ENCODE assay signal across 9 cellular contexts in genomic region chr9:37309136-37309535, GRCh38.
DNase-seq lines count a peak whose midpoint lies in the region; ATAC-seq and TF ChIP-seq lines count a peak whose summit lies in the region.
"Had no signal": no experiment of that assay in that cellular context is flagged by ENCODE, and none has a peak within 500 bp of the region (broad histone marks: within the 10 kb centered on the region; RNA-seq: fewer than 3 reads in every experiment).

No MANE protein-coding gene starts in this region.

- H3K36me3 ChIP-seq in suprapubic skin = peaks cover 15% of the 10 kb centered on the region

- POLR2A ChIA-PET in CD4-positive, alpha-beta T cell (lab: Charles Lee) = no interaction called here

- intact Hi-C loops in CD4-positive, alpha-beta T cell (cut with DNase I, micrococcal nuclease) = loop anchor here (1.0 to 5.0 kb wide), 3 partner anchors 312 to 436 kb away; no protein-coding TSS in a partner anchor

- 87% methylated on average over 3 of the region's 3 CpGs for WGBS in suprapubic skin

- no peaks in the 10 kb centered on the region for H3K9me3 Mint-ChIP-seq in CD4-positive, alpha-beta T cell

- peaks cover 62% of the 10 kb centered on the region for H3K36me3 Mint-ChIP-seq in CD4-positive, alpha-beta T cell (ENCODE audit: low read depth)

- ATAC-seq in CD4-positive, alpha-beta T cell (ENCODE audit: poor library complexity) = no peak
- ATAC-seq in GM21381 (IDR thresholded peaks at IDR 0.05; ENCODE audit: unreplicated experiment) = peak; percentile 48
- ATAC-seq in HG02623 (IDR thresholded peaks at IDR 0.05; ENCODE audit: unreplicated experiment) = no peak

- CTCF ChIA-PET in CD4-positive, alpha-beta T cell (lab: Charles Lee) = interaction anchor here (0.6 to 1.1 kb wide), 2 partner anchors 25 to 436 kb away, joined by 4 read pairs; no protein-coding TSS in a partner anchor

- no peaks in the 10 kb centered on the region for H3K4me1 ChIP-seq in suprapubic skin

- peak in 1 of 10 experiments; percentile 5 for DNase-seq in CD4-positive, alpha-beta T cell
- peak; percentile 13 for DNase-seq in UCSD-AML1 (lab: John Stamatoyannopoulos, UW; ENCODE audit: unreplicated experiment)
- DNase-seq in kidney glomerular epithelial cell (lab: John Stamatoyannopoulos, UW) = peak; percentile 30
- DNase-seq in suprapubic skin (ENCODE audit: low spot score in 2 of 2) = no peak
- no peak for DNase-seq in SK-N-DZ (ENCODE audit: low spot score)
- DNase-seq in NCI-H2196 (lab: John Stamatoyannopoulos, UW; ENCODE audit: unreplicated experiment) = no peak
- DNase-seq: SHP77 treated with DMSO at 0.1 percent for 48 hours had no signal

- H3K9me3 ChIP-seq in CD4-positive, alpha-beta T cell (ENCODE audit: control insufficient read depth, low read length) = no peaks in the 10 kb centered on the region
- no peaks in the 10 kb centered on the region for H3K9me3 ChIP-seq in suprapubic skin

- TF ChIP-seq CTCF in CD4-positive, alpha-beta T cell (IDR thresholded peaks at IDR 0.05) = peak; percentile 16
- no peak for TF ChIP-seq CTCF in suprapubic skin (IDR thresholded peaks at IDR 0.05)

- TF ChIP-seq POLR2A in suprapubic skin (IDR thresholded peaks at IDR 0.05) = no peak

- no peak overlapping the region for H3K27ac ChIP-seq in CD4-positive, alpha-beta T cell (ENCODE audit: low read depth, low read length)
- H3K27ac ChIP-seq in suprapubic skin = no peak overlapping the region

- no peaks in the 10 kb centered on the region for H3K27me3 Mint-ChIP-seq in CD4-positive, alpha-beta T cell

- no peak overlapping the region for H3K27ac Mint-ChIP-seq in CD4-positive, alpha-beta T cell

- no peak overlapping the region for H3K4me3 ChIP-seq in suprapubic skin

- no peak overlapping the region for H3K4me3 Mint-ChIP-seq in CD4-positive, alpha-beta T cell

- peaks cover 5% of the 10 kb centered on the region for H3K4me1 Mint-ChIP-seq in CD4-positive, alpha-beta T cell (ENCODE audit: low read depth)

- no peaks in the 10 kb centered on the region for H3K27me3 ChIP-seq in CD4-positive, alpha-beta T cell (ENCODE audit: control insufficient read depth, insufficient read depth, low read length)
- H3K27me3 ChIP-seq in suprapubic skin = no peaks in the 10 kb centered on the region

- no peak for TF ChIP-seq EP300 in suprapubic skin (IDR thresholded peaks at IDR 0.05)

Comparison
In these comparisons a context has a peak if more than half of its experiments do, and no peak if none do; other contexts are left out.
1. DNase-seq: peak in UCSD-AML1 (single experiment) and kidney glomerular epithelial cell (single experiment); none in suprapubic skin (0 of 2), SK-N-DZ (single experiment) and NCI-H2196 (single experiment).